Comparison of ENCODE assay signal across 15 cellular contexts in genomic region chr15:56739474-56739873, GRCh38. TPM values are rescaled to one million over a fixed set of nuclear protein-coding genes. Genes with fewer than 3 reads are reported as not detected.
DNase-seq lines count a peak whose midpoint lies in the region; ATAC-seq, FAIRE-seq and TF ChIP-seq lines count a peak whose summit lies in the region.
"Had no signal": no experiment of that assay in that cellular context is flagged by ENCODE, and none has a peak within 500 bp of the region (broad histone marks: within the 10 kb centered on the region; RNA-seq: fewer than 3 reads in every experiment).

No MANE protein-coding gene starts in this region.

- in situ Hi-C loops in K562 (cut with MboI) = no loop called here

- TF ChIP-seq CTCF in AG04450 (IDR thresholded peaks at IDR 0.05; ENCODE audit: low read depth, low read length) (0 out of 2 replicates have a peak, but pooled peaks have one; percentile 17), K562 (IDR thresholded peaks at IDR 0.05 in 2 of 3, conservative IDR thresholded peaks at IDR 0.05 in 1 of 3; ENCODE audit: insufficient read depth in 2 of 3, low read depth in 1 of 3, low read length in 3 of 3) (no peak; a peak in 1 of 6 replicates)

- H3K4me2 ChIP-seq in K562 (ENCODE audit: insufficient read depth, low read length) = no peak overlapping the region

- H3K79me2 ChIP-seq in K562 (ENCODE audit: control insufficient read depth, insufficient read depth, low read length) = no peaks in the 10 kb centered on the region

- DNase-seq in AG04450 (ENCODE audit: low read depth, low spot score) = no peak
- DNase-seq in K562 (ENCODE audit: extremely low read depth in 1 of 4, low spot score in 3 of 4) = no peak
- no peak for DNase-seq in SHP77 treated with DMSO at 0.1 percent for 48 hours (lab: John Stamatoyannopoulos, UW)
- no peak for DNase-seq in midbrain (lab: John Stamatoyannopoulos, UW)
- no peak for DNase-seq in stimulated activated CD4-positive, alpha-beta T cell treated with anti-CD3 and anti-CD28 coated beads, Interleukin-12 subunit alpha, Interleukin-12 subunit beta, amount 100 ng/mL, for 4 hours
- DNase-seq: CD8-positive, alpha-beta memory T cell; GF-D8 had no signal

- POLR2A ChIA-PET in AG04450 (lab: Yijun Ruan, JAX) = no interaction called here
- POLR2A ChIA-PET in K562 (lab: Yijun Ruan, JAX) = interaction anchor here (2.9 kb wide), 1 partner anchor 19 kb away, joined by 15 read pairs; no protein-coding TSS in a partner anchor

- H4K20me1 ChIP-seq in K562 (replicated peaks; ENCODE audit: control insufficient read depth, insufficient read depth, low read length) = no peaks in the 10 kb centered on the region

- H3K4me3 ChIP-seq in AG04450 (ENCODE audit: low read depth, low read length) (no peak overlapping the region), HUES48 (ENCODE audit: low read depth, low read length) (no peak overlapping the region), K562 (no peak overlapping the region), iPS-20b (ENCODE audit: low read length) (peak overlapping the region; percentile 22; the same call in 1 of the 2 replicates)
- H3K4me3 ChIP-seq: GM12878, HAP-1 had no signal

- no peaks in the 10 kb centered on the region for H3K9me1 ChIP-seq in K562 (ENCODE audit: control insufficient read depth, insufficient read depth, low read length)

- H3K36me3 ChIP-seq in HUES48 (ENCODE audit: control insufficient read depth, insufficient read depth, low read length) = no peaks in the 10 kb centered on the region
- no peaks in the 10 kb centered on the region for H3K36me3 ChIP-seq in K562 (ENCODE audit: control insufficient read depth, insufficient read depth, low read length)
- H3K36me3 ChIP-seq in iPS-20b (ENCODE audit: insufficient read depth, low read depth, low read length) = no peaks in the 10 kb centered on the region
- H3K36me3 ChIP-seq: HAP-1 had no signal

- H3K4me1 ChIP-seq in HUES48 (ENCODE audit: control insufficient read depth, insufficient read depth, low read length) (peaks cover 34% of the 10 kb centered on the region), K562 (replicated peaks in 1 of 2; ENCODE audit: control insufficient read depth in 2 of 2, insufficient read depth in 2 of 2, low read length in 2 of 2) (peaks cover 3 to 40% of the 10 kb centered on the region in 2 experiments; a peak in 3 of 5 replicates), iPS-20b (ENCODE audit: insufficient read depth, low read length) (peaks cover 23% of the 10 kb centered on the region)

- H2AFZ ChIP-seq in K562 (ENCODE audit: low read depth, low read length) = peak overlapping the region; percentile 24; the same call in 1 of the 2 replicates

- no peak for FAIRE-seq in K562 (lab: Jason Lieb, UNC)
- FAIRE-seq: A204.1, GM12878, GM18507 had no signal

- no peak for TF ChIP-seq RAD21 in K562 (CRISPR knock-in tag; conservative IDR thresholded peaks at IDR 0.05 in 1 of 2, IDR thresholded peaks at IDR 0.05 in 1 of 2)

- intact Hi-C loops in K562 (cut with micrococcal nuclease) = loop anchor here (5.0 to 10.0 kb wide), 2 partner anchors 63 to 125 kb away; no protein-coding TSS in a partner anchor

- no peaks in the 10 kb centered on the region for H3K27me3 ChIP-seq in AG04450 (ENCODE audit: control insufficient read depth, insufficient read depth, low read length)
- H3K27me3 ChIP-seq in HUES48 (ENCODE audit: control insufficient read depth, insufficient read depth, low read length) = no peaks in the 10 kb centered on the region
- no peaks in the 10 kb centered on the region for H3K27me3 ChIP-seq in K562 (ENCODE audit: control insufficient read depth in 2 of 2, insufficient read depth in 2 of 2, low read length in 2 of 2)
- no peaks in the 10 kb centered on the region; the same call in 1 of the 2 replicates for H3K27me3 ChIP-seq in iPS-20b (ENCODE audit: insufficient read depth, low read length)

- no peak for TF ChIP-seq EP300 in K562 (IDR thresholded peaks at IDR 0.05; ENCODE audit: low read length)

- BruUV-seq in K562 (replicated peaks; lab: Mats Ljungman, UMichigan) = no TSS peak

- H3K27ac ChIP-seq in AG04450 (ENCODE audit: low read depth, low read length) (no peak overlapping the region), HUES48 (ENCODE audit: low read depth, low read length) (peak overlapping the region; percentile 5), K562 (ENCODE audit: extremely low read depth, low read depth, low read length) (no peak overlapping the region), iPS-20b (ENCODE audit: low read length) (no peak overlapping the region)

- H3K9ac ChIP-seq in HUES48 (ENCODE audit: low read depth, low read length) = no peak overlapping the region
- no peak overlapping the region for H3K9ac ChIP-seq in K562 (ENCODE audit: insufficient read depth in 1 of 2, low read depth in 2 of 2, low read length in 2 of 2)
- no peak overlapping the region for H3K9ac ChIP-seq in iPS-20b (ENCODE audit: low read depth, low read length)

- 39% methylated on average over 4 of the region's 4 CpGs for WGBS in K562 (ENCODE audit: insufficient coverage, low coverage, missing lambda C conversion rate)

- ATAC-seq in K562 = peak; percentile 54; the same call in 2 of the 3 replicates
- no peak for ATAC-seq in GM18867 (IDR thresholded peaks at IDR 0.05; ENCODE audit: unreplicated experiment)

- H3K9me3 ChIP-seq in AG04450 (ENCODE audit: control insufficient read depth, insufficient read depth, low read length) = no peaks in the 10 kb centered on the region
- H3K9me3 ChIP-seq in HUES48 (ENCODE audit: control insufficient read depth, insufficient read depth, low read length) = peaks cover 5% of the 10 kb centered on the region; the same call in 1 of the 2 replicates
- H3K9me3 ChIP-seq in K562 (replicated peaks; ENCODE audit: control insufficient read depth, insufficient read depth, low read depth, low read length) = no peaks in the 10 kb centered on the region
- H3K9me3 ChIP-seq in iPS-20b (ENCODE audit: insufficient read depth, low read depth, low read length) = peaks cover 5% of the 10 kb centered on the region; the same call in 1 of the 2 replicates
- H3K9me3 ChIP-seq: Caco-2, HAP-1 had no signal

- TF ChIP-seq POLR2A in K562 (conservative IDR thresholded peaks at IDR 0.05) = no peak

- CTCF ChIA-PET in AG04450 (lab: Charles Lee) (interaction anchor here (0.6 kb wide), 1 partner anchor 328 kb away, joined by 4 read pairs; no protein-coding TSS in a partner anchor), K562 (lab: Yijun Ruan, JAX; ENCODE audit: low intra/inter-chr PET ratio) (no interaction called here)

TF ChIP-seq in K562, 482 proteins besides CTCF, POLR2A, EP300 and RAD21 (continues in another document):
- TF ChIP-seq NFXL1 (CRISPR knock-in tag; IDR thresholded peaks at IDR 0.05) = no peak
- TF ChIP-seq NFE2L1 (tag; IDR thresholded peaks at IDR 0.05; ENCODE audit: borderline replicate concordance, low read depth) = no peak
- no peak for TF ChIP-seq MAFK (IDR thresholded peaks at IDR 0.05; ENCODE audit: low read length)
- no peak for TF ChIP-seq PRDM10 (IDR thresholded peaks at IDR 0.05; ENCODE audit: partially characterized antibody)
- no peak for TF ChIP-seq MTF1 (CRISPR knock-in tag; IDR thresholded peaks at IDR 0.05; ENCODE audit: borderline replicate concordance)

RNA-seq across cellular contexts. Expression of gene ZNF280D, which starts 6.2 kb away (rescaled TPM):
- polyA plus RNA-seq in AG04450 (2011; rRNA removed) (12.9 and 17.6 TPM in 2 replicates), K562 (2011; rRNA removed) (16.1 and 18.9 TPM in 2 replicates), K562 (2014; fragmentation: Illumina TruSeq; extraction: Trizol) (16.1 and 18.3 TPM in 2 replicates), K562 (2014; fragmentation: Nextera tagmentation; extraction: Ambion mirVana) (10 to 100 TPM; 10.2 to 12.1 TPM), K562 (2014; rRNA removed) (16.3 and 19.1 TPM in 2 replicates)
- polyA minus RNA-seq in AG04450 (2011; rRNA and poly(A)+ RNA removed) = 10.4 and 23.0 TPM in 2 replicates
- 19.1 and 52.2 TPM in 2 replicates for total RNA-seq in K562 (2011; cell fraction: chromatin; rRNA removed; ENCODE audit: low replicate concordance)
- total RNA-seq in K562 (2011; cell fraction: nucleolus; rRNA removed) = 7.8 and 14.2 TPM in 2 replicates
- 29.7 and 45.3 TPM in 2 replicates for total RNA-seq in K562 (2011; cell fraction: nucleoplasm; rRNA removed)
- total RNA-seq in K562 (2014; rRNA removed) (8.3 and 10.0 TPM in 2 replicates), K562 (2014; rRNA removed; fragmentation: Illumina TruSeq; extraction: Trizol) (21.8 and 25.5 TPM in 2 replicates), K562 (2015; rRNA removed; fragmentation: Illumina TruSeq; extraction: Trizol) (17.4 and 18.4 TPM in 2 replicates), K562 (2021) (18.6 and 22.0 TPM in 2 replicates)
- polyA plus RNA-seq in K562 (2011; cell fraction: cytosol; rRNA removed) = 2.8 and 6.9 TPM in 2 replicates
- polyA plus RNA-seq in K562 (2011; cell fraction: nucleus; rRNA removed) = 9.7 and 16.2 TPM in 2 replicates
- polyA plus RNA-seq in K562 (2012) = 11.2 and 14.9 TPM in 2 replicates
- 20.2 and 25.8 TPM in 2 replicates for polyA minus RNA-seq in K562 (2011; rRNA and poly(A)+ RNA removed)
- polyA minus RNA-seq in K562 (2011; cell fraction: cytosol; rRNA and poly(A)+ RNA removed) = 4.1 and 7.2 TPM in 2 replicates
- 10.9 and 32.7 TPM in 2 replicates for polyA minus RNA-seq in K562 (2011; cell fraction: nucleus; rRNA and poly(A)+ RNA removed)
